ENCODE assay signal across 8 cellular contexts in the genomic region with DNA sequence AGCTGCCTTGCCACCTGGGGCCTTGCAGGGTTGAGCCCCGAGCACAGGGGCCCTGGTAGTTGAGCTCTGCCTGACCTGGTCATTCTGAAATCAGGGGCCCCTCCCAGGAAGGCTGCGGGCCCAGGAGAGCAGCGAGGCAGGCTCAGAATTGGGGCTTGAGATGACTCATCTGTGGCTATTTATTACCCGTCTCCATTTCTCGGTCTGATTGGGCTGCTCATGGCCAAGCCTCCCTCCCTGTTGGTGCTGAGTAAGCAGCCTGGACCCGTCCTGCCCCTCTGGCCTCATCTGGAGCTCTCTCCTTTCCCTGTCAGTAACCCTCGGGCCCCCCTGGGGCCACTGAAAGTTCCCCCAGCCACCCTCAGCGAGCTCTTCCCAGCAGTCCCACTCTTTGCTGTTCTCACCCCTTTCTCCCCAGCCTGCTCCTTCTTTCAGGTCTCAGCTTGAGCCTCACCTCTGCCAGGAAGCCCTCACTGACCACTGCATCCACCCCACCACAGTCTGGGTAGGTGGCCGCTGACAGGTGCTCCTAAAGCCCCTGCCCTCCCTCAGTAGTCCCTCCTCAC. TPM values are rescaled to one million over a fixed set of nuclear protein-coding genes. Genes with fewer than 3 reads are reported as not detected.
A peak's percentile ranks its signal among the peaks of the same experiment; 100 is the strongest.
DNase-seq lines count a peak whose midpoint lies in the region; ATAC-seq and TF ChIP-seq lines count a peak whose summit lies in the region.

No MANE protein-coding gene starts in this region.

- CTCF ChIA-PET in OCI-LY7 (lab: Charles Lee; ENCODE audit: unreplicated experiment), result no interaction called here

- POLR2A ChIA-PET in OCI-LY7 (lab: Charles Lee), result interaction anchor here (0.7 to 2.9 kb wide), 3 partner anchors 15 to 141 kb away, joined by 4 to 8 read pairs (median 8); a partner anchor contains a TSS

- H3K27ac ChIP-seq in OCI-LY7 (ENCODE audit: low read depth, low read length, poor library complexity, severe bottlenecking), result no peak overlapping the region

- H3K4me1 ChIP-seq in OCI-LY7 (ENCODE audit: insufficient read depth, low read length, poor library complexity, severe bottlenecking), result peaks cover 21% of the 10 kb centered on the region

- H3K9me3 ChIP-seq in OCI-LY7 (ENCODE audit: low read length), result no peaks in the 10 kb centered on the region

- peak overlapping the region; percentile 5; the same call in 1 of the 2 replicates for H3K4me2 ChIP-seq in OCI-LY7 (ENCODE audit: low read length)

- intact Hi-C loops in OCI-LY7 (cut with micrococcal nuclease; ENCODE audit: unreplicated experiment), result no loop called here

- no peak overlapping the region for H3K4me3 ChIP-seq in OCI-LY7 (ENCODE audit: low read depth, low read length, poor library complexity, severe bottlenecking)

- DNase-seq in CD1c-positive myeloid dendritic cell (ENCODE audit: extremely low spot score) (peak; percentile 39), OCI-LY7 (ENCODE audit: low spot score) (no peak), cerebellum (ENCODE audit: low spot score) (peak; percentile 70), middle frontal gyrus (ENCODE audit: extremely low spot score, low spot score) (peak; percentile 4), DMS153 (lab: John Stamatoyannopoulos, UW) (no peak), hippocampal formation (lab: John Stamatoyannopoulos, UW) (no peak)

- H3K79me2 ChIP-seq in OCI-LY7 (ENCODE audit: insufficient read depth, low read depth, low read length), result no peaks in the 10 kb centered on the region

- peak; percentile 36 for TF ChIP-seq POLR2A in GM18951 (IDR thresholded peaks at IDR 0.05; ENCODE audit: extremely low read depth, insufficient read depth, insufficient read length)

- no peaks in the 10 kb centered on the region for H4K20me1 ChIP-seq in OCI-LY7 (ENCODE audit: insufficient read depth, low read length)

- H3K9me2 ChIP-seq in OCI-LY7 (ENCODE audit: insufficient read depth, low read length), result no peaks in the 10 kb centered on the region

- H3K36me3 ChIP-seq in OCI-LY7 (ENCODE audit: insufficient read depth, low read length), result no peaks in the 10 kb centered on the region

- TF ChIP-seq CTCF in OCI-LY7 (conservative IDR thresholded peaks at IDR 0.05; ENCODE audit: low read length), result no peak

- H2AFZ ChIP-seq in OCI-LY7 (ENCODE audit: low read length), result peak overlapping the region; percentile 12; the same call in 1 of the 2 replicates

- in situ Hi-C loops in GM18951 (cut with MboI; ENCODE audit: low sequenced_read_pairs, unreplicated experiment), result no loop called here

- no TSS peak for BruUV-seq in OCI-LY7 (replicated peaks; lab: Mats Ljungman, UMichigan)

- peak; percentile 49 for ATAC-seq in HG02973 (IDR thresholded peaks at IDR 0.05; ENCODE audit: unreplicated experiment)

RNA-seq across cellular contexts. Expression of a gene that starts 11.0 kb away (rescaled TPM):
- not detected in 2 replicates for total RNA-seq in OCI-LY7 (2014; rRNA removed; shearing (Covaris generic))
- 0.09 and 0.29 TPM in 2 replicates for total RNA-seq in OCI-LY7 (2022)
- 0.54 TPM for total RNA-seq in cerebellum

RNA-seq across cellular contexts. Expression of a gene that starts 32.8 kb away (rescaled TPM):
- total RNA-seq in OCI-LY7 (2014; rRNA removed; shearing (Covaris generic)), result 75.2 and 102 TPM in 2 replicates
- 48.5 and 57.9 TPM in 2 replicates for total RNA-seq in OCI-LY7 (2022)
- total RNA-seq in cerebellum, result 24.5 TPM

Comparison
In these comparisons a context has a peak if more than half of its experiments do, and no peak if none do; other contexts are left out.
1. DNase-seq: peak in CD1c-positive myeloid dendritic cell (single experiment), cerebellum (single experiment) and middle frontal gyrus (single experiment); none in OCI-LY7 (single experiment), DMS153 (single experiment) and hippocampal formation (0 of 2).